In the genomic region with DNA sequence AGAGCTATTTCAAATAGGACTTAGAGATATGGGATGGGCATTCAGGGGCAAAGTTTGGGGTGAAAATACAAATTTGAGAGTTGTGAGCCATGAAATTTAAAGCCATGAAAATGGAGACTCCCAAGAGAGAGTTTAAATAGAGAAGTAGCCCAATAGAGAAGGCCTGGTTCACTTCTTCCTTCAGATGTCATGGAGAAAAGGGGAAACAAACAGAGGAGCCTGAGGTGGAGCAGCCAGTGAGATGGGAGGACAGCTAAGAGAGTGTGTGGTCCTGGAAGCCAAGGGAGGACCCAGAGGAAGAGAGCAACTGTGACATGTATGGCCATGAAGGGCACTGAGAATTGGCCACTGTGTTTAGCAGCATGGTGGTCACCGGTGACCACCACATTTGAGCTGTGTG, we compare ENCODE assay signal across 27 cellular contexts. TPM values are rescaled to one million over a fixed set of nuclear protein-coding genes. Genes with fewer than 3 reads are reported as not detected.
DNase-seq lines count a peak whose midpoint lies in the region; ATAC-seq and TF ChIP-seq lines count a peak whose summit lies in the region.
"Had no signal": no experiment of that assay in that cellular context is flagged by ENCODE, and none has a peak within 500 bp of the region (broad histone marks: within the 10 kb centered on the region; RNA-seq: fewer than 3 reads in every experiment).

No MANE protein-coding gene starts in this region.

- H3K27ac Mint-ChIP-seq in activated naive CD8-positive, alpha-beta T cell treated with anti-CD3 and anti-CD28 coated beads, Interleukin-2, amount 10 ng/mL, durations not matched to agents 7 days and 5 days = peak overlapping the region; percentile 6
- H3K27ac Mint-ChIP-seq in activated naive CD8-positive, alpha-beta T cell treated with anti-CD3 and anti-CD28 coated beads for 36 hours = no peak overlapping the region
- H3K27ac Mint-ChIP-seq in dendritic cell treated with granulocyte-macrophage colony-stimulating factor and Interleukin-4, amounts not matched to agents 40 ng/mL and 50 ng/mL, for 4 days = peak overlapping the region; percentile 72
- no peak overlapping the region for H3K27ac Mint-ChIP-seq in nephron progenitor cell
- H3K27ac Mint-ChIP-seq: activated CD8-positive, alpha-beta T cell treated with anti-CD3 and anti-CD28 coated beads for 36 hours; activated naive CD4-positive, alpha-beta T cell treated with anti-CD3 and anti-CD28 coated beads, Interleukin-2, amount 10 ng/mL, durations not matched to agents 7 days and 5 days; CD8-positive, alpha-beta T cell; T-helper 1 cell treated with Interleukin-12 subunit alpha and Interleukin-12 subunit beta and Interleukin-4 antibody, amounts not matched to agents 30 μg/mL and 1 μg/mL, for 36 hours had no signal

- POLR2A ChIA-PET in activated naive CD8-positive, alpha-beta T cell treated with anti-CD3 and anti-CD28 coated beads, Interleukin-2, amount 10 ng/mL, durations not matched to agents 7 days and 5 days (lab: Charles Lee) = no interaction called here

- no peak for DNase-seq in activated naive CD8-positive, alpha-beta T cell treated with anti-CD3 and anti-CD28 coated beads, Interleukin-2, amount 10 ng/mL, durations not matched to agents 7 days and 5 days
- DNase-seq in activated naive CD8-positive, alpha-beta T cell treated with anti-CD3 and anti-CD28 coated beads for 36 hours = no peak
- DNase-seq in SIG-M5 treated with dmso at 0.1 percent for 504 hours (lab: John Stamatoyannopoulos, UW; ENCODE audit: unreplicated experiment) (peak; percentile 18), left lung (no peak), nephron progenitor cell (no peak), RPMI8226 (no peak)
- DNase-seq: activated CD8-positive, alpha-beta T cell treated with anti-CD3 and anti-CD28 coated beads for 36 hours; activated naive CD4-positive, alpha-beta T cell treated with anti-CD3 and anti-CD28 coated beads, Interleukin-2, amount 10 ng/mL, durations not matched to agents 7 days and 5 days; amniotic stem cell; CD8-positive, alpha-beta T cell; dorsolateral prefrontal cortex; foreskin melanocyte; heart right ventricle; MM.1S; NCI-H1436 treated with DMSO at 0.1 percent for 48 hours; NCI-H2107; NCI-H345; NCI-H69; stimulated activated CD4-positive, alpha-beta T cell treated with anti-CD3 and anti-CD28 coated beads, Interleukin-15, amount 100 ng/mL, for 24 hours; stimulated activated CD4-positive, alpha-beta T cell treated with anti-CD3 and anti-CD28 coated beads, Interleukin-4, amount 100 ng/mL, for 4 hours; upper lobe of left lung had no signal

- H3K4me1 Mint-ChIP-seq in activated naive CD8-positive, alpha-beta T cell treated with anti-CD3 and anti-CD28 coated beads, Interleukin-2, amount 10 ng/mL, durations not matched to agents 7 days and 5 days = peaks cover 7% of the 10 kb centered on the region
- H3K4me1 Mint-ChIP-seq in activated naive CD8-positive, alpha-beta T cell treated with anti-CD3 and anti-CD28 coated beads for 36 hours = no peaks in the 10 kb centered on the region
- H3K4me1 Mint-ChIP-seq in dendritic cell treated with granulocyte-macrophage colony-stimulating factor and Interleukin-4, amounts not matched to agents 40 ng/mL and 50 ng/mL, for 4 days (ENCODE audit: low read depth) = peaks cover 27% of the 10 kb centered on the region
- peaks cover 11% of the 10 kb centered on the region for H3K4me1 Mint-ChIP-seq in nephron progenitor cell
- H3K4me1 Mint-ChIP-seq: activated naive CD4-positive, alpha-beta T cell treated with anti-CD3 and anti-CD28 coated beads, Interleukin-2, amount 10 ng/mL, durations not matched to agents 7 days and 5 days had no signal

- no peaks in the 10 kb centered on the region for H3K4me1 ChIP-seq in left lung
- H3K4me1 ChIP-seq: upper lobe of left lung had no signal

- no peak overlapping the region for H3K27ac ChIP-seq in left lung
- H3K27ac ChIP-seq: heart right ventricle, KMS-11, SK-N-MC, upper lobe of left lung had no signal

- H3K27me3 Mint-ChIP-seq in activated naive CD8-positive, alpha-beta T cell treated with anti-CD3 and anti-CD28 coated beads, Interleukin-2, amount 10 ng/mL, durations not matched to agents 7 days and 5 days = no peaks in the 10 kb centered on the region
- H3K27me3 Mint-ChIP-seq in activated naive CD8-positive, alpha-beta T cell treated with anti-CD3 and anti-CD28 coated beads for 36 hours = no peaks in the 10 kb centered on the region
- H3K27me3 Mint-ChIP-seq in dendritic cell treated with granulocyte-macrophage colony-stimulating factor and Interleukin-4, amounts not matched to agents 40 ng/mL and 50 ng/mL, for 4 days = no peaks in the 10 kb centered on the region
- no peaks in the 10 kb centered on the region for H3K27me3 Mint-ChIP-seq in nephron progenitor cell (ENCODE audit: low read depth, poor library complexity)
- H3K27me3 Mint-ChIP-seq: activated CD8-positive, alpha-beta T cell treated with anti-CD3 and anti-CD28 coated beads for 36 hours; activated naive CD4-positive, alpha-beta T cell treated with anti-CD3 and anti-CD28 coated beads, Interleukin-2, amount 10 ng/mL, durations not matched to agents 7 days and 5 days; brain had no signal

- no peak overlapping the region for H3K4me3 Mint-ChIP-seq in activated naive CD8-positive, alpha-beta T cell treated with anti-CD3 and anti-CD28 coated beads, Interleukin-2, amount 10 ng/mL, durations not matched to agents 7 days and 5 days
- no peak overlapping the region for H3K4me3 Mint-ChIP-seq in activated naive CD8-positive, alpha-beta T cell treated with anti-CD3 and anti-CD28 coated beads for 36 hours
- H3K4me3 Mint-ChIP-seq in dendritic cell treated with granulocyte-macrophage colony-stimulating factor and Interleukin-4, amounts not matched to agents 40 ng/mL and 50 ng/mL, for 4 days = no peak overlapping the region
- no peak overlapping the region for H3K4me3 Mint-ChIP-seq in nephron progenitor cell
- H3K4me3 Mint-ChIP-seq: activated CD8-positive, alpha-beta T cell treated with anti-CD3 and anti-CD28 coated beads for 36 hours; activated naive CD4-positive, alpha-beta T cell treated with anti-CD3 and anti-CD28 coated beads, Interleukin-2, amount 10 ng/mL, durations not matched to agents 7 days and 5 days; brain; CD8-positive, alpha-beta T cell; T-helper 1 cell treated with Interleukin-12 subunit alpha and Interleukin-12 subunit beta and Interleukin-4 antibody, amounts not matched to agents 30 μg/mL and 1 μg/mL, for 36 hours had no signal

- ATAC-seq in activated naive CD8-positive, alpha-beta T cell treated with anti-CD3 and anti-CD28 coated beads, Interleukin-2, amount 10 ng/mL, durations not matched to agents 7 days and 5 days (ENCODE audit: low read depth) = no peak
- ATAC-seq in left lung (no peak), GM21528 (IDR thresholded peaks at IDR 0.05; ENCODE audit: low FRiP score, unreplicated experiment) (no peak)
- ATAC-seq: activated CD8-positive, alpha-beta T cell treated with anti-CD3 and anti-CD28 coated beads for 36 hours; CD8-positive, alpha-beta T cell; heart right ventricle had no signal

- no peaks in the 10 kb centered on the region for H3K9me3 Mint-ChIP-seq in activated naive CD8-positive, alpha-beta T cell treated with anti-CD3 and anti-CD28 coated beads, Interleukin-2, amount 10 ng/mL, durations not matched to agents 7 days and 5 days
- H3K9me3 Mint-ChIP-seq in activated naive CD8-positive, alpha-beta T cell treated with anti-CD3 and anti-CD28 coated beads for 36 hours = no peaks in the 10 kb centered on the region
- H3K9me3 Mint-ChIP-seq in dendritic cell treated with granulocyte-macrophage colony-stimulating factor and Interleukin-4, amounts not matched to agents 40 ng/mL and 50 ng/mL, for 4 days = no peaks in the 10 kb centered on the region
- H3K9me3 Mint-ChIP-seq in nephron progenitor cell = no peaks in the 10 kb centered on the region
- H3K9me3 Mint-ChIP-seq: activated CD8-positive, alpha-beta T cell treated with anti-CD3 and anti-CD28 coated beads for 36 hours; activated naive CD4-positive, alpha-beta T cell treated with anti-CD3 and anti-CD28 coated beads, Interleukin-2, amount 10 ng/mL, durations not matched to agents 7 days and 5 days; brain; CD8-positive, alpha-beta T cell; T-helper 1 cell treated with Interleukin-12 subunit alpha and Interleukin-12 subunit beta and Interleukin-4 antibody, amounts not matched to agents 30 μg/mL and 1 μg/mL, for 36 hours had no signal

- no peaks in the 10 kb centered on the region for H3K27me3 ChIP-seq in left lung
- H3K27me3 ChIP-seq: dorsolateral prefrontal cortex, heart right ventricle, upper lobe of left lung had no signal

- intact Hi-C loops in dendritic cell treated with granulocyte-macrophage colony-stimulating factor and Interleukin-4, amounts not matched to agents 40 ng/mL and 50 ng/mL, for 4 days (cut with micrococcal nuclease) = no loop called here
- intact Hi-C loops in left lung (cut with DNase I) = no loop called here

- no peak overlapping the region for H3K4me3 ChIP-seq in left lung
- H3K4me3 ChIP-seq: dorsolateral prefrontal cortex, heart right ventricle, SK-N-MC, upper lobe of left lung had no signal

- TF ChIP-seq CTCF in left lung (IDR thresholded peaks at IDR 0.05) (no peak), nephron progenitor cell (IDR thresholded peaks at IDR 0.05) (no peak)

- H3K9me3 ChIP-seq in left lung = no peaks in the 10 kb centered on the region
- H3K9me3 ChIP-seq: heart right ventricle, upper lobe of left lung had no signal

- peaks cover 4% of the 10 kb centered on the region for H3K36me3 Mint-ChIP-seq in activated naive CD8-positive, alpha-beta T cell treated with anti-CD3 and anti-CD28 coated beads, Interleukin-2, amount 10 ng/mL, durations not matched to agents 7 days and 5 days
- H3K36me3 Mint-ChIP-seq in activated naive CD8-positive, alpha-beta T cell treated with anti-CD3 and anti-CD28 coated beads for 36 hours = no peaks in the 10 kb centered on the region
- H3K36me3 Mint-ChIP-seq in dendritic cell treated with granulocyte-macrophage colony-stimulating factor and Interleukin-4, amounts not matched to agents 40 ng/mL and 50 ng/mL, for 4 days (ENCODE audit: low read depth) = peaks cover 11% of the 10 kb centered on the region
- H3K36me3 Mint-ChIP-seq in nephron progenitor cell (ENCODE audit: low read depth) = peaks cover 17% of the 10 kb centered on the region

- no peaks in the 10 kb centered on the region for H3K36me3 ChIP-seq in left lung

RNA-seq across cellular contexts. Expression of gene DYNLL1, which starts 12.3 kb away (rescaled TPM):
- total RNA-seq in activated naive CD8-positive, alpha-beta T cell treated with anti-CD3 and anti-CD28 coated beads, Interleukin-2, amount 10 ng/mL, durations not matched to agents 7 days and 5 days = 100 to 1,000 TPM; 146 to 153 TPM
- 100 to 1,000 TPM; 214 to 226 TPM for total RNA-seq in activated naive CD8-positive, alpha-beta T cell treated with anti-CD3 and anti-CD28 coated beads for 36 hours
- 100 to 1,000 TPM; 342 to 352 TPM for total RNA-seq in left lung

RNA-seq across cellular contexts. Expression of gene SRSF9, which starts 14.1 kb away (rescaled TPM):
- total RNA-seq in activated naive CD8-positive, alpha-beta T cell treated with anti-CD3 and anti-CD28 coated beads, Interleukin-2, amount 10 ng/mL, durations not matched to agents 7 days and 5 days = 100 to 1,000 TPM; 164 to 166 TPM
- total RNA-seq in activated naive CD8-positive, alpha-beta T cell treated with anti-CD3 and anti-CD28 coated beads for 36 hours = 100 to 1,000 TPM; 288 to 292 TPM
- 100 to 1,000 TPM; 120 to 136 TPM for total RNA-seq in left lung

RNA-seq across cellular contexts. Expression of gene GATC, which starts 37.4 kb away (rescaled TPM):
- 10 to 100 TPM; 26.4 to 31.3 TPM for total RNA-seq in activated naive CD8-positive, alpha-beta T cell treated with anti-CD3 and anti-CD28 coated beads, Interleukin-2, amount 10 ng/mL, durations not matched to agents 7 days and 5 days
- total RNA-seq in activated naive CD8-positive, alpha-beta T cell treated with anti-CD3 and anti-CD28 coated beads for 36 hours = 10 to 100 TPM; 25.0 to 30.5 TPM
- 10 to 100 TPM; 30.1 TPM for total RNA-seq in left lung

RNA-seq across cellular contexts. Expression of gene TRIAP1, which starts 37.4 kb away (rescaled TPM):
- total RNA-seq in activated naive CD8-positive, alpha-beta T cell treated with anti-CD3 and anti-CD28 coated beads, Interleukin-2, amount 10 ng/mL, durations not matched to agents 7 days and 5 days = 10 to 100 TPM; 23.8 to 24.0 TPM
- 10 to 100 TPM; 64.2 to 64.6 TPM for total RNA-seq in activated naive CD8-positive, alpha-beta T cell treated with anti-CD3 and anti-CD28 coated beads for 36 hours
- 10 to 100 TPM; 21.9 to 29.1 TPM for total RNA-seq in left lung

RNA-seq across cellular contexts. Expression of gene COQ5, which starts 45.3 kb away (rescaled TPM):
- total RNA-seq in activated naive CD8-positive, alpha-beta T cell treated with anti-CD3 and anti-CD28 coated beads, Interleukin-2, amount 10 ng/mL, durations not matched to agents 7 days and 5 days = 10 to 100 TPM; 24.6 to 25.2 TPM
- total RNA-seq in activated naive CD8-positive, alpha-beta T cell treated with anti-CD3 and anti-CD28 coated beads for 36 hours = 10 to 100 TPM; 35.0 to 35.6 TPM
- 10 to 100 TPM; 23.1 to 27.9 TPM for total RNA-seq in left lung

Comparison
In these comparisons a context has a peak if more than half of its experiments do, and no peak if none do; other contexts are left out.
1. H3K27ac Mint-ChIP-seq: peak in activated naive CD8-positive, alpha-beta T cell treated with anti-CD3 and anti-CD28 coated beads, Interleukin-2, amount 10 ng/mL, durations not matched to agents 7 days and 5 days (single experiment) and dendritic cell treated with granulocyte-macrophage colony-stimulating factor and Interleukin-4, amounts not matched to agents 40 ng/mL and 50 ng/mL, for 4 days (single experiment); none in activated naive CD8-positive, alpha-beta T cell treated with anti-CD3 and anti-CD28 coated beads for 36 hours (single experiment) and nephron progenitor cell (single experiment).